Comparison of ENCODE assay signal across 31 cellular contexts in genomic region chr15:49085696-49086459, GRCh38. TPM values are rescaled to one million over a fixed set of nuclear protein-coding genes. Genes with fewer than 3 reads are reported as not detected.
DNase-seq lines count a peak whose midpoint lies in the region; FAIRE-seq and TF ChIP-seq lines count a peak whose summit lies in the region.
"Had no signal": no experiment of that assay in that cellular context is flagged by ENCODE, and none has a peak within 500 bp of the region (broad histone marks: within the 10 kb centered on the region; RNA-seq: fewer than 3 reads in every experiment).

No MANE protein-coding gene starts in this region.

- H3K4me3 ChIP-seq in endodermal cell (ENCODE audit: low read length): peak overlapping the region; percentile 37
- H3K4me3 ChIP-seq: ascending aorta, cardiac muscle cell, heart left ventricle, K562, lung, right lobe of liver had no signal

- no peaks in the 10 kb centered on the region for H3K9me3 ChIP-seq in endodermal cell (ENCODE audit: control insufficient read depth, low read length)
- H3K9me3 ChIP-seq: ascending aorta, heart left ventricle, right lobe of liver had no signal

- peaks cover 38% of the 10 kb centered on the region for H3K4me1 Mint-ChIP-seq in endodermal cell
- H3K4me1 Mint-ChIP-seq: activated naive CD4-positive, alpha-beta T cell treated with anti-CD3 and anti-CD28 coated beads, Interleukin-2, amount 50 U/mL, for 24 hours; CD4-positive, CD25-positive, alpha-beta regulatory T cell; nephron had no signal

- WGBS in endodermal cell (ENCODE audit: insufficient coverage in 1 of 2, insufficient read length in 1 of 2), 2 experiments: 84 to 93% methylated on average over 5 of the region's 5 CpGs

- TF ChIP-seq CTCF in endodermal cell (conservative IDR thresholded peaks at IDR 0.05) (no peak), D721Med (IDR thresholded peaks at IDR 0.05; ENCODE audit: insufficient read depth, missing control alignments) (no peak)

- no peaks in the 10 kb centered on the region for H3K27me3 Mint-ChIP-seq in endodermal cell (ENCODE audit: insufficient read depth)
- H3K27me3 Mint-ChIP-seq: activated naive CD4-positive, alpha-beta T cell treated with anti-CD3 and anti-CD28 coated beads, Interleukin-2, amount 50 U/mL, for 24 hours; CD4-positive, CD25-positive, alpha-beta regulatory T cell; type B pancreatic cell had no signal

- H3K27ac Mint-ChIP-seq in endodermal cell: peak overlapping the region; percentile 43
- H3K27ac Mint-ChIP-seq: activated naive CD4-positive, alpha-beta T cell treated with anti-CD3 and anti-CD28 coated beads, Interleukin-2, amount 50 U/mL, for 24 hours; CD4-positive, CD25-positive, alpha-beta regulatory T cell; nephron; T-helper 2 cell treated with Interferon-gamma antibody and Interleukin-4, amounts not matched to agents 5 μg/mL and 100 μg/mL, for 36 hours; type B pancreatic cell had no signal

- DNase-seq in EH (ENCODE audit: low read depth) (peak; percentile 13), endodermal cell (no peak), medulla oblongata (ENCODE audit: extremely low spot score) (peak; percentile 72), substantia nigra (lab: John Stamatoyannopoulos, UW) (peak in 3 of 49 donors; percentile 15 to 22 (median 17)), D721Med (ENCODE audit: insufficient read length, low spot score) (no peak), NCI-H2029 (lab: John Stamatoyannopoulos, UW) (no peak), kidney tubule cell (ENCODE audit: low spot score) (no peak), HTR-8/SVneo (ENCODE audit: insufficient read length, low spot score) (no peak)
- DNase-seq: activated CD4-positive, alpha-beta T cell treated with anti-CD3 and anti-CD28 coated beads for 4 hours; CD4-positive, CD25-positive, alpha-beta regulatory T cell; cortex of kidney; foreskin keratinocyte; heart left ventricle; NCI-H1092 treated with DMSO at 0.1 percent for 48 hours; NCI-H1694 treated with DMSO at 0.1 percent for 48 hours; posterior cingulate gyrus; right lobe of liver; SHP77 treated with DMSO at 0.1 percent for 48 hours; stimulated activated CD4-positive, alpha-beta T cell treated with anti-CD3 and anti-CD28 coated beads, Interleukin-2, amount 100 ng/mL, for 48 hours; WERI-Rb-1 had no signal

- peak overlapping the region; percentile 12 for H3K4me3 Mint-ChIP-seq in endodermal cell
- H3K4me3 Mint-ChIP-seq: activated naive CD4-positive, alpha-beta T cell treated with anti-CD3 and anti-CD28 coated beads, Interleukin-2, amount 50 U/mL, for 24 hours; CD4-positive, CD25-positive, alpha-beta regulatory T cell; nephron; T-helper 2 cell treated with Interferon-gamma antibody and Interleukin-4, amounts not matched to agents 5 μg/mL and 100 μg/mL, for 36 hours; type B pancreatic cell had no signal

- H3K36me3 ChIP-seq in endodermal cell (ENCODE audit: control insufficient read depth, insufficient read depth, low read length): no peaks in the 10 kb centered on the region
- H3K36me3 ChIP-seq: ascending aorta, cardiac muscle cell, heart left ventricle, right lobe of liver, WERI-Rb-1 had no signal

- H3K27me3 ChIP-seq in endodermal cell (ENCODE audit: control insufficient read depth, insufficient read depth, low read length, poor library complexity, severe bottlenecking): no peaks in the 10 kb centered on the region
- H3K27me3 ChIP-seq: ascending aorta, cardiac muscle cell, heart left ventricle, right lobe of liver had no signal

- no peak overlapping the region for H3K27ac ChIP-seq in endodermal cell (ENCODE audit: low read depth, low read length)
- H3K27ac ChIP-seq in substantia nigra (ENCODE audit: low read depth, low read length, poor library complexity, severe bottlenecking): peak overlapping the region; percentile 91
- H3K27ac ChIP-seq: ascending aorta, cardiac muscle cell, foreskin keratinocyte, heart left ventricle, right lobe of liver, WERI-Rb-1 had no signal

- no peak overlapping the region for H3K9ac ChIP-seq in endodermal cell (ENCODE audit: extremely low read depth, low read length, poor library complexity, severe bottlenecking)

- no peaks in the 10 kb centered on the region for H3K36me3 Mint-ChIP-seq in endodermal cell (ENCODE audit: low read depth)
- H3K36me3 Mint-ChIP-seq: activated naive CD4-positive, alpha-beta T cell treated with anti-CD3 and anti-CD28 coated beads, Interleukin-2, amount 50 U/mL, for 24 hours; CD4-positive, CD25-positive, alpha-beta regulatory T cell; type B pancreatic cell had no signal

- no peaks in the 10 kb centered on the region for H3K9me3 Mint-ChIP-seq in endodermal cell
- H3K9me3 Mint-ChIP-seq: activated naive CD4-positive, alpha-beta T cell treated with anti-CD3 and anti-CD28 coated beads, Interleukin-2, amount 50 U/mL, for 24 hours; nephron; T-helper 2 cell treated with Interferon-gamma antibody and Interleukin-4, amounts not matched to agents 5 μg/mL and 100 μg/mL, for 36 hours; type B pancreatic cell had no signal

- FAIRE-seq in D721Med (lab: Jason Lieb, UNC) (no peak), HTR-8/SVneo (lab: Jason Lieb, UNC) (no peak)
- FAIRE-seq: GM18507, H1, RCC 7860 had no signal

- H3K4me1 ChIP-seq in endodermal cell (ENCODE audit: control insufficient read depth, insufficient read depth, low read length): no peaks in the 10 kb centered on the region
- H3K4me1 ChIP-seq: ascending aorta, foreskin keratinocyte, heart left ventricle had no signal

RNA-seq across cellular contexts. Expression of gene SECISBP2L, which starts 39.6 kb away (rescaled TPM):
- 10 to 100 TPM; 49.4 to 51.0 TPM for total RNA-seq in endodermal cell
- polyA plus RNA-seq in endodermal cell (2013, experiment 1 of 2): 25.2 TPM
- polyA plus RNA-seq in endodermal cell (2013, experiment 2 of 2): 25.9 TPM

Comparison
In these comparisons a context has a peak if more than half of its experiments do, and no peak if none do; other contexts are left out.
1. DNase-seq: peak in EH (single experiment) and medulla oblongata (single experiment); none in endodermal cell (single experiment), D721Med (single experiment), NCI-H2029 (single experiment), kidney tubule cell (single experiment) and HTR-8/SVneo (single experiment).